Comparison of ENCODE assay signal across 35 cellular contexts in the genomic region with DNA sequence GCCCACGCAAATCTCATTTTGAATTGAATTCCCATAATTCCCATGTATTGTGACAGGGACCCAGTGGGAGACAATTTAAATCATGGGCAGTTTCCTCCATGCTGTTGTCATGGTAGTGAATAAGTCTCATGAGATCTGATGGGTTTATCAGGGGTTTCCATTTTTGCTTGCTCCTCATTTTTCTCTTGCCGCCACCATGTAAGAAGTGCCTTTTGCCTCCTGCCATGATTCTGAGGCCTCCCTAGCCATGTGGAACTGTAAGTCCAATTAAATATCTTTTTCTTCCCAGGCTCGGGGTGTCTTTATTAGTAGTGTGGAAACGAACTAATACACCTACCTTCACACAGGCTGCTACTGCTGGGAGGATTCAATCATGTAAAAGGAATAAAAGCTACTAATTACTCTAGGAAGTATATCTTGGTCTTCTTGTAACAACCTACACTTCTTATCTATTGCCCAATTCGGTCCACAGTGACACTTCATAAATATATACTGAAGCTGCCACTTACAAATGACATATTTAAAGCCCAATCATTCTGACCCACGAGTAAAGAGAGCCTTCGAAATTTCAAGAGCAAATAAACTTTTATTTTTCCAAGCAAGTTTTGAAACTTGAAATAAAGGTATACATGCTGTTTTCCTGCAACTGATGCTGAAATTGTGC.
"Had no signal": no experiment of that assay in that cellular context is flagged by ENCODE, and none has a peak within 500 bp of the region (broad histone marks: within the 10 kb centered on the region; RNA-seq: fewer than 3 reads in every experiment).

No MANE protein-coding gene starts in this region.

- H3K4me3 ChIP-seq: MG63 had no signal

- H3K27me3 ChIP-seq: MG63 had no signal

- DNase-seq: Karpas-422, Kasumi-1, MG63, MM.1S, MV-4-11, NCI-H1048, NCI-H1092, NCI-H1092 treated with DMSO at 0.1 percent for 48 hours, NCI-H1105, NCI-H1105 treated with DMSO at 0.1 percent for 48 hours, NCI-H1417, NCI-H1417 treated with DMSO at 0.1 percent for 48 hours, NCI-H1436, NCI-H1436 treated with DMSO at 0.1 percent for 48 hours, NCI-H146, NCI-H1694, NCI-H1694 treated with DMSO at 0.1 percent for 48 hours, NCI-H187, NCI-H187 treated with DMSO at 0.1 percent for 48 hours, NCI-H1930, NCI-H2029, NCI-H2029 treated with DMSO at 0.1 percent for 48 hours, NCI-H2081, NCI-H2081 treated with DMSO at 0.1 percent for 48 hours, NCI-H2107, NCI-H2171, NCI-H2171 treated with DMSO at 0.1 percent for 48 hours, NCI-H2227 treated with DMSO at 0.1 percent for 48 hours, NCI-H226, NCI-H345, NCI-H446, NCI-H446 treated with DMSO at 0.1 percent for 48 hours, NCI-H510A, NCI-H510A treated with DMSO at 0.1 percent for 48 hours, NCI-H524 had no signal
